38 cellular contexts compared by ENCODE assay signal in the genomic region with DNA sequence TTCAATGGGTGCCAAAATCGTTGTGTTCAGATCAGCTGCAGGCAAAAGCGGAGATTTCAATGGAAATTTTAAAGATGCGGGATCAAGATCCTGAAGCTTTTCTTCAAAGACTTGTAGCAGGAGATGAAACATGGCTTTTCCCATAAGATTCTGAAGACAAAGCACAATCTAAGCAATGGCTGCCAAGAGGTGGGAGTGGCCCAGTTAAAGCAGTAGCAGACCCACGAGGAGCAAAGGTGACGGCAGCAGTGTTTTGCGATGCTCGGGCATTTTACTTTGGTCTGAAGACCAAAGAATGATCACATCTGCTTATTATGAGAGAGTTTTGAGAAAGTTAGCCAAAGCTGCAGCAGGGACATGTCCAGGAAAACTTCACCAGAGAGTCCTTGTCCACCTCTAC.
"Had no signal": no experiment of that assay in that cellular context is flagged by ENCODE, and none has a peak within 500 bp of the region (broad histone marks: within the 10 kb centered on the region; RNA-seq: fewer than 3 reads in every experiment).

No MANE protein-coding gene starts in this region.

- H3K27me3 Mint-ChIP-seq: activated B cell treated with CpG ODN at 0.5 μM for 24 hours; activated CD4-positive, alpha-beta memory T cell treated with anti-CD3 and anti-CD28 coated beads, Interleukin-2, amount 10 ng/mL, durations not matched to agents 7 days and 5 days; activated CD4-positive, alpha-beta T cell treated with anti-CD3 and anti-CD28 coated beads, Interleukin-2, amount 10 ng/mL, durations not matched to agents 24 days and 14 days; activated CD8-positive, alpha-beta memory T cell treated with anti-CD3 and anti-CD28 coated beads, Interleukin-2, amount 10 ng/mL, durations not matched to agents 7 days and 5 days; activated naive CD4-positive, alpha-beta T cell treated with anti-CD3 and anti-CD28 coated beads, Interleukin-2, amount 10 ng/mL, durations not matched to agents 7 days and 5 days; activated naive CD4-positive, alpha-beta T cell treated with anti-CD3 and anti-CD28 coated beads, Interleukin-2, amount 50 U/mL, for 24 hours; activated naive CD8-positive, alpha-beta T cell; activated naive CD8-positive, alpha-beta T cell treated with anti-CD3 and anti-CD28 coated beads, Interleukin-2, amount 10 ng/mL, durations not matched to agents 7 days and 5 days; activated T-cell treated with anti-CD3 and anti-CD28 coated beads, Interleukin-2, amount 50 U/mL, for 24 hours; central memory CD8-positive, alpha-beta T cell; T-cell; T-helper 17 cell had no signal

- H3K4me1 ChIP-seq: adrenal gland, body of pancreas had no signal

- H3K4me1 Mint-ChIP-seq: activated B cell treated with CpG ODN at 0.5 μM for 24 hours; activated CD4-positive, alpha-beta memory T cell treated with anti-CD3 and anti-CD28 coated beads, Interleukin-2, amount 10 ng/mL, durations not matched to agents 7 days and 5 days; activated CD4-positive, alpha-beta T cell treated with anti-CD3 and anti-CD28 coated beads, Interleukin-2, amount 10 ng/mL, durations not matched to agents 24 days and 14 days; activated CD8-positive, alpha-beta memory T cell treated with anti-CD3 and anti-CD28 coated beads, Interleukin-2, amount 10 ng/mL, durations not matched to agents 7 days and 5 days; activated naive CD4-positive, alpha-beta T cell treated with anti-CD3 and anti-CD28 coated beads, Interleukin-2, amount 10 ng/mL, durations not matched to agents 7 days and 5 days; activated naive CD4-positive, alpha-beta T cell treated with anti-CD3 and anti-CD28 coated beads, Interleukin-2, amount 50 U/mL, for 24 hours; activated naive CD8-positive, alpha-beta T cell treated with anti-CD3 and anti-CD28 coated beads, Interleukin-2, amount 10 ng/mL, durations not matched to agents 7 days and 5 days; central memory CD8-positive, alpha-beta T cell; T-cell; T-helper 17 cell had no signal

- FAIRE-seq: astrocyte, bronchial epithelial cell, TTC549 had no signal

- H3K27ac ChIP-seq: adrenal gland, body of pancreas, brain microvascular endothelial cell, cardiac muscle cell, VCaP had no signal

- H3K27me3 ChIP-seq: adrenal gland, body of pancreas, brain microvascular endothelial cell, cardiac muscle cell had no signal

- ATAC-seq: activated CD8-positive, alpha-beta memory T cell treated with anti-CD3 and anti-CD28 coated beads, Interleukin-2, amount 10 ng/mL, durations not matched to agents 7 days and 5 days; activated CD8-positive, alpha-beta T cell treated with anti-CD3 and anti-CD28 coated beads, Interleukin-2, amount 10 ng/mL, durations not matched to agents 7 days and 5 days; body of pancreas; T-cell; T-helper 17 cell had no signal

- DNase-seq: activated B cell treated with CpG ODN at 0.5 μM for 24 hours; activated CD4-positive, alpha-beta memory T cell treated with anti-CD3 and anti-CD28 coated beads, Interleukin-2, amount 10 ng/mL, durations not matched to agents 7 days and 5 days; activated CD4-positive, alpha-beta T cell treated with anti-CD3 and anti-CD28 coated beads for 4 hours; activated CD4-positive, alpha-beta T cell treated with anti-CD3 and anti-CD28 coated beads, Interleukin-2, amount 10 ng/mL, durations not matched to agents 24 days and 14 days; activated CD4-positive, alpha-beta T cell treated with anti-CD3 and anti-CD28 coated beads, Interleukin-2, amount 50 U/mL, for 1 hour; activated CD4-positive, alpha-beta T cell treated with anti-CD3 and anti-CD28 coated beads, Interleukin-2, amount 50 U/mL, for 4 hours; activated CD4-positive, CD25-positive, alpha-beta regulatory T cell treated with anti-CD3 and anti-CD28 coated beads, Interleukin-2, amount 50 U/mL, for 72 hours; activated CD8-positive, alpha-beta memory T cell treated with anti-CD3 and anti-CD28 coated beads for 24 hours; activated CD8-positive, alpha-beta memory T cell treated with anti-CD3 and anti-CD28 coated beads, Interleukin-2, amount 10 ng/mL, durations not matched to agents 7 days and 5 days; activated CD8-positive, alpha-beta memory T cell treated with anti-CD3 and anti-CD28 coated beads, Interleukin-2, amount 50 U/mL, for 48 hours; activated CD8-positive, alpha-beta T cell treated with anti-CD3 and anti-CD28 coated beads, Interleukin-2, amount 10 ng/mL, durations not matched to agents 7 days and 5 days; activated effector memory CD4-positive, alpha-beta T cell treated with Interleukin-2 at 50 U/mL for 16 hours; activated gamma-delta T cell; activated naive CD4-positive, alpha-beta T cell treated with anti-CD3 and anti-CD28 coated beads, Interleukin-2, amount 10 ng/mL, durations not matched to agents 7 days and 5 days; activated naive CD4-positive, alpha-beta T cell treated with Interleukin-2 at 50 U/mL for 16 hours; activated naive CD8-positive, alpha-beta T cell treated with anti-CD3 and anti-CD28 coated beads, Interleukin-2, amount 10 ng/mL, durations not matched to agents 7 days and 5 days; activated T-cell treated with anti-CD3 and anti-CD28 coated beads, Interleukin-2, amount 50 U/mL, for 24 hours; activated T-cell treated with anti-CD3 and anti-CD28 coated beads, Interleukin-2, amount 50 U/mL, for 48 hours; adrenal gland; amniotic stem cell; aorta; body of pancreas; brain microvascular endothelial cell; caudate nucleus; cerebellar nuclear complex; T-cell; T-helper 17 cell; T-helper 9 cell had no signal

- H3K36me3 ChIP-seq: adrenal gland, brain microvascular endothelial cell, cardiac muscle cell had no signal

- H3K4me3 Mint-ChIP-seq: activated B cell treated with CpG ODN at 0.5 μM for 24 hours; activated CD4-positive, alpha-beta memory T cell treated with anti-CD3 and anti-CD28 coated beads, Interleukin-2, amount 10 ng/mL, durations not matched to agents 7 days and 5 days; activated CD4-positive, alpha-beta T cell treated with anti-CD3 and anti-CD28 coated beads, Interleukin-2, amount 10 ng/mL, durations not matched to agents 24 days and 14 days; activated CD8-positive, alpha-beta memory T cell treated with anti-CD3 and anti-CD28 coated beads, Interleukin-2, amount 10 ng/mL, durations not matched to agents 7 days and 5 days; activated CD8-positive, alpha-beta T cell treated with anti-CD3 and anti-CD28 coated beads, Interleukin-2, amount 10 ng/mL, durations not matched to agents 7 days and 5 days; activated naive CD4-positive, alpha-beta T cell treated with anti-CD3 and anti-CD28 coated beads, Interleukin-2, amount 10 ng/mL, durations not matched to agents 7 days and 5 days; activated naive CD4-positive, alpha-beta T cell treated with anti-CD3 and anti-CD28 coated beads, Interleukin-2, amount 50 U/mL, for 24 hours; activated naive CD8-positive, alpha-beta T cell; activated naive CD8-positive, alpha-beta T cell treated with anti-CD3 and anti-CD28 coated beads, Interleukin-2, amount 10 ng/mL, durations not matched to agents 7 days and 5 days; activated T-cell treated with anti-CD3 and anti-CD28 coated beads, Interleukin-2, amount 50 U/mL, for 24 hours; central memory CD8-positive, alpha-beta T cell; T-cell; T-helper 17 cell; T-helper 2 cell treated with Interferon-gamma antibody and Interleukin-4, amounts not matched to agents 5 μg/mL and 100 μg/mL, for 36 hours had no signal

- H3K27ac Mint-ChIP-seq: activated B cell treated with CpG ODN at 0.5 μM for 24 hours; activated CD4-positive, alpha-beta memory T cell treated with anti-CD3 and anti-CD28 coated beads, Interleukin-2, amount 10 ng/mL, durations not matched to agents 7 days and 5 days; activated CD4-positive, alpha-beta T cell treated with anti-CD3 and anti-CD28 coated beads, Interleukin-2, amount 10 ng/mL, durations not matched to agents 24 days and 14 days; activated CD8-positive, alpha-beta memory T cell treated with anti-CD3 and anti-CD28 coated beads, Interleukin-2, amount 10 ng/mL, durations not matched to agents 7 days and 5 days; activated CD8-positive, alpha-beta T cell treated with anti-CD3 and anti-CD28 coated beads, Interleukin-2, amount 10 ng/mL, durations not matched to agents 7 days and 5 days; activated naive CD4-positive, alpha-beta T cell treated with anti-CD3 and anti-CD28 coated beads, Interleukin-2, amount 10 ng/mL, durations not matched to agents 7 days and 5 days; activated naive CD4-positive, alpha-beta T cell treated with anti-CD3 and anti-CD28 coated beads, Interleukin-2, amount 50 U/mL, for 24 hours; activated naive CD8-positive, alpha-beta T cell; activated naive CD8-positive, alpha-beta T cell treated with anti-CD3 and anti-CD28 coated beads, Interleukin-2, amount 10 ng/mL, durations not matched to agents 7 days and 5 days; activated T-cell treated with anti-CD3 and anti-CD28 coated beads, Interleukin-2, amount 50 U/mL, for 24 hours; activated T-helper 2 cell treated with anti-CD3 and anti-CD28 coated beads, Interferon-gamma antibody, Interleukin-2, Interleukin-4, amounts not matched to agents 10 μg/mL and 5 μg/mL and 100 μg/mL, durations not matched to agents 14 hours and 24 hours and 36 hours; T-cell; T-helper 17 cell; T-helper 2 cell treated with Interferon-gamma antibody and Interleukin-4, amounts not matched to agents 5 μg/mL and 100 μg/mL, for 36 hours had no signal

- H3K36me3 Mint-ChIP-seq: activated CD8-positive, alpha-beta memory T cell treated with anti-CD3 and anti-CD28 coated beads, Interleukin-2, amount 10 ng/mL, durations not matched to agents 7 days and 5 days; activated naive CD4-positive, alpha-beta T cell treated with anti-CD3 and anti-CD28 coated beads, Interleukin-2, amount 10 ng/mL, durations not matched to agents 7 days and 5 days; activated naive CD4-positive, alpha-beta T cell treated with anti-CD3 and anti-CD28 coated beads, Interleukin-2, amount 50 U/mL, for 24 hours; activated naive CD8-positive, alpha-beta T cell; activated naive CD8-positive, alpha-beta T cell treated with anti-CD3 and anti-CD28 coated beads, Interleukin-2, amount 10 ng/mL, durations not matched to agents 7 days and 5 days; T-cell had no signal

- H3K4me3 ChIP-seq: adrenal gland, body of pancreas, cardiac muscle cell had no signal
